ENCODE assay signal across 27 cellular contexts in genomic region chr2:58137856-58138255, GRCh38.
DNase-seq lines count a peak whose midpoint lies in the region; ATAC-seq, FAIRE-seq and TF ChIP-seq lines count a peak whose summit lies in the region.
"Had no signal": no experiment of that assay in that cellular context is flagged by ENCODE, and none has a peak within 500 bp of the region (broad histone marks: within the 10 kb centered on the region; RNA-seq: fewer than 3 reads in every experiment).

No MANE protein-coding gene starts in this region.

- no peaks in the 10 kb centered on the region for H4K20me1 ChIP-seq in endothelial cell of umbilical vein (replicated peaks; ENCODE audit: control insufficient read depth, extremely low read depth, insufficient read depth, low read length)
- no peaks in the 10 kb centered on the region for H4K20me1 ChIP-seq in Karpas-422 (ENCODE audit: insufficient read depth, low read depth, low read length)

- no peak overlapping the region for H3K9ac ChIP-seq in endothelial cell of umbilical vein (replicated peaks; ENCODE audit: extremely low read depth, insufficient read depth, low read length)
- H3K9ac ChIP-seq in Karpas-422 (ENCODE audit: low read length) = no peak overlapping the region

- peaks cover 0 to 4% of the 10 kb centered on the region in 2 experiments for H3K36me3 ChIP-seq in endothelial cell of umbilical vein (ENCODE audit: control insufficient read depth in 2 of 2, extremely low read depth in 1 of 2, insufficient read depth in 2 of 2, low read length in 2 of 2)
- H3K36me3 ChIP-seq in Karpas-422 (ENCODE audit: insufficient read depth, low read length) = peaks cover 34% of the 10 kb centered on the region; the same call in 1 of the 2 replicates
- H3K36me3 ChIP-seq: colonic mucosa, ovary had no signal

- 0 out of 2 replicates have a peak overlapping the region, but pooled peaks have one; percentile 27 for H3K27ac Mint-ChIP-seq in HFFc6
- H3K27ac Mint-ChIP-seq: activated T-cell treated with anti-CD3 and anti-CD28 coated beads, Interleukin-2, amount 50 U/mL, for 72 hours had no signal

- H3K27ac ChIP-seq in endothelial cell of umbilical vein (ENCODE audit: insufficient read depth, low read depth, low read length) = peak overlapping the region; percentile 48
- H3K27ac ChIP-seq in Karpas-422 (ENCODE audit: low read length) = no peak overlapping the region
- H3K27ac ChIP-seq: colonic mucosa, ovary, sigmoid colon, tibial nerve had no signal

- BruUV-seq in endothelial cell of umbilical vein (replicated peaks; lab: Mats Ljungman, UMichigan) = no TSS peak

- H3K4me1 ChIP-seq in endothelial cell of umbilical vein (ENCODE audit: control insufficient read depth, extremely low read depth, insufficient read depth, low read length) = peaks cover 16% of the 10 kb centered on the region
- no peaks in the 10 kb centered on the region for H3K4me1 ChIP-seq in Karpas-422 (ENCODE audit: low read length)
- H3K4me1 ChIP-seq: colonic mucosa had no signal

- POLR2A ChIA-PET in endothelial cell of umbilical vein (lab: Charles Lee) = no interaction called here

- peaks cover 44% of the 10 kb centered on the region for H3K4me1 Mint-ChIP-seq in HFFc6 (ENCODE audit: low read depth)
- H3K4me1 Mint-ChIP-seq: CD8-positive, alpha-beta memory T cell; natural killer cell had no signal

- H3K4me3 Mint-ChIP-seq in HFFc6 = no peak overlapping the region
- H3K4me3 Mint-ChIP-seq: activated T-cell treated with anti-CD3 and anti-CD28 coated beads, Interleukin-2, amount 50 U/mL, for 72 hours; CD8-positive, alpha-beta memory T cell; natural killer cell had no signal

- no peak for DNase-seq in HFFc6
- peak; percentile 30 for DNase-seq in NCI-H2171 (lab: John Stamatoyannopoulos, UW)
- DNase-seq in endothelial cell of umbilical vein (ENCODE audit: low read depth, low spot score) = peak; percentile 87
- peak; percentile 91 for DNase-seq in myocyte (ENCODE audit: low read depth)
- no peak for DNase-seq in NCI-H446 (lab: John Stamatoyannopoulos, UW)
- no peak for DNase-seq in Karpas-422
- DNase-seq: activated CD4-positive, alpha-beta T cell treated with anti-CD3 and anti-CD28 coated beads for 4 hours; activated naive CD4-positive, alpha-beta T cell treated with anti-CD3 and anti-CD28 coated beads, Interleukin-2, amount 50 U/mL, for 16 hours; activated T-cell treated with anti-CD3 and anti-CD28 coated beads, Interleukin-2, amount 50 U/mL, for 72 hours; CD8-positive, alpha-beta memory T cell; colonic mucosa; DMS79; islet precursor cell; natural killer cell; NCI-H187 treated with DMSO at 0.1 percent for 48 hours; NCI-H524; ovary; sigmoid colon; stimulated activated naive CD4-positive, alpha-beta T cell had no signal

- intact Hi-C loops in endothelial cell of umbilical vein (cut with micrococcal nuclease) = loop anchor here (5.0 kb wide), 1 partner anchor 231 kb away; no protein-coding TSS in a partner anchor

- H3K9me3 ChIP-seq in endothelial cell of umbilical vein (replicated peaks; ENCODE audit: control insufficient read depth, insufficient read depth, low read length) (no peaks in the 10 kb centered on the region), Karpas-422 (ENCODE audit: low read length) (no peaks in the 10 kb centered on the region)
- H3K9me3 ChIP-seq: colonic mucosa, ovary, sigmoid colon, tibial nerve had no signal

- CTCF ChIA-PET in endothelial cell of umbilical vein (lab: Charles Lee) = no interaction called here

- H3K9me3 Mint-ChIP-seq in HFFc6 = no peaks in the 10 kb centered on the region
- H3K9me3 Mint-ChIP-seq: activated T-cell treated with anti-CD3 and anti-CD28 coated beads, Interleukin-2, amount 50 U/mL, for 72 hours; CD8-positive, alpha-beta memory T cell; natural killer cell had no signal

- no peak overlapping the region for H3K4me3 ChIP-seq in endothelial cell of umbilical vein (replicated peaks in 1 of 3; ENCODE audit: insufficient read depth in 1 of 3, low read depth in 1 of 3, low read length in 3 of 3)
- no peak overlapping the region for H3K4me3 ChIP-seq in Karpas-422 (ENCODE audit: low read length)
- H3K4me3 ChIP-seq: colonic mucosa, GM12878, K562, lung, ovary, sigmoid colon, tibial nerve had no signal

- H3K36me3 Mint-ChIP-seq in HFFc6 (ENCODE audit: low read depth) = peaks cover 8% of the 10 kb centered on the region
- H3K36me3 Mint-ChIP-seq: natural killer cell had no signal

- H3K27me3 Mint-ChIP-seq in HFFc6 (ENCODE audit: insufficient read depth) = no peaks in the 10 kb centered on the region
- H3K27me3 Mint-ChIP-seq: CD8-positive, alpha-beta memory T cell had no signal

- H3K4me2 ChIP-seq in endothelial cell of umbilical vein (ENCODE audit: insufficient read depth, low read length) = no peak overlapping the region
- no peak overlapping the region for H3K4me2 ChIP-seq in Karpas-422 (ENCODE audit: low read depth, low read length, poor library complexity, severe bottlenecking)

- no peaks in the 10 kb centered on the region for H3K79me2 ChIP-seq in endothelial cell of umbilical vein (ENCODE audit: control insufficient read depth, insufficient read depth, low read length)
- H3K79me2 ChIP-seq in Karpas-422 (ENCODE audit: low read length) = 0 out of 2 replicates have a peak, but pooled peaks cover 2% of the 10 kb centered on the region

- no peaks in the 10 kb centered on the region for H3K9me1 ChIP-seq in endothelial cell of umbilical vein (replicated peaks; ENCODE audit: control insufficient read depth, extremely low read depth, insufficient read depth, low read length)

- no peak for TF ChIP-seq CTCF in HFFc6 (IDR thresholded peaks at IDR 0.05)
- TF ChIP-seq CTCF in endothelial cell of umbilical vein (IDR thresholded peaks at IDR 0.05; ENCODE audit: extremely low read depth in 1 of 2, insufficient read depth in 1 of 2, low read depth in 1 of 2, low read length in 2 of 2) = no peak

- FAIRE-seq in endothelial cell of umbilical vein (lab: Jason Lieb, UNC) = peak; percentile 79
- FAIRE-seq: endometrium, GM12878, H1, K562, TTC549 had no signal

- TF ChIP-seq POLR2A in endothelial cell of umbilical vein (IDR thresholded peaks at IDR 0.05; ENCODE audit: low read depth, low read length) = no peak

- ATAC-seq in HG02884 (IDR thresholded peaks at IDR 0.05; ENCODE audit: unreplicated experiment) = no peak
- ATAC-seq: activated T-cell treated with anti-CD3 and anti-CD28 coated beads, Interleukin-2, amount 50 U/mL, for 72 hours; K562; natural killer cell had no signal

- H3K9me2 ChIP-seq in Karpas-422 (replicated peaks; ENCODE audit: insufficient read depth, low read length) = no peaks in the 10 kb centered on the region

- H2AFZ ChIP-seq in endothelial cell of umbilical vein (ENCODE audit: low read depth, low read length) (no peak overlapping the region), Karpas-422 (ENCODE audit: low read length) (no peak overlapping the region)

- dilution Hi-C loops in endothelial cell of umbilical vein (cut with MboI; ENCODE audit: extremely low pct_ligation_motif_present, low sequenced_read_pairs) = no loop called here

- no peaks in the 10 kb centered on the region for H3K27me3 ChIP-seq in endothelial cell of umbilical vein (ENCODE audit: control insufficient read depth in 2 of 2, insufficient read depth in 2 of 2, low read length in 2 of 2)
- H3K27me3 ChIP-seq in Karpas-422 (ENCODE audit: low read length) = no peaks in the 10 kb centered on the region
- H3K27me3 ChIP-seq: colonic mucosa, ovary, sigmoid colon, tibial nerve had no signal

TF ChIP-seq in endothelial cell of umbilical vein, 7 proteins besides CTCF, POLR2A, EP300 and RAD21:
- TF ChIP-seq GATA2 (IDR thresholded peaks at IDR 0.05; ENCODE audit: insufficient read depth, insufficient read length, low read depth, low read length) = no peak

Comparison
In these comparisons a context has a peak if more than half of its experiments do, and no peak if none do; other contexts are left out.
1. DNase-seq: peak in NCI-H2171 (single experiment), endothelial cell of umbilical vein (single experiment) and myocyte (single experiment); none in HFFc6 (single experiment), NCI-H446 (0 of 2) and Karpas-422 (single experiment).